Comparison of ENCODE assay signal across 17 cellular contexts in the genomic region with DNA sequence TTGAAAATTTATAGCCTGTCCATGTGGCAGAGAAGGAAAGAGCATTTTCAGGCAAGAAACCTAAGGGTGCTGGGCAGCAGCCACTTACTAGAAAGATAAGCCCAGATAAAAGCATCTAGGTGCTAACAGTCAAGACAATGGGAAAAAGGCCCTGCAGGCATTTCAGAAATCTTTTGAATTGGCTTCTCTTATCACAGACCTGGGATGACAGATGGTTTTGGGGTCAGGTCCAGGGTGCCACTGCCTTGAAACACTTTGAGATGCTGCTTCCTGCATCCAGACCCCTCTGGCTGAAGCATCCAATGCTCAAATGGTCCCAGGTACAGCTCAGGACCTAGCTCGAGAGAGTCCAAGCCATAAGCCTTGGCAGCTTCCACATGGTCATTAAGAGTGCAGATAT.
DNase-seq lines count a peak whose midpoint lies in the region.
"Had no signal": no experiment of that assay in that cellular context is flagged by ENCODE, and none has a peak within 500 bp of the region (broad histone marks: within the 10 kb centered on the region; RNA-seq: fewer than 3 reads in every experiment).

No MANE protein-coding gene starts in this region.

- no peaks in the 10 kb centered on the region for H3K36me3 ChIP-seq in mesendoderm (ENCODE audit: control insufficient read depth, insufficient read depth, low read length)
- H3K36me3 ChIP-seq: BLaER1 treated with 17β-estradiol and CSF1 and Interleukin-3, amounts not matched to agents 10 nM and 100 nM had no signal

- H2BK120ac ChIP-seq in mesendoderm (ENCODE audit: low read depth, low read length): no peak overlapping the region

- no peak overlapping the region for H4K8ac ChIP-seq in mesendoderm (ENCODE audit: low read depth, low read length)

- no peak overlapping the region for H2BK15ac ChIP-seq in mesendoderm (replicated peaks; ENCODE audit: low read depth)

- no peak overlapping the region for H3K23ac ChIP-seq in mesendoderm (ENCODE audit: low read length)

- H2BK5ac ChIP-seq in mesendoderm (ENCODE audit: low read length): no peak overlapping the region

- no peak overlapping the region for H3K18ac ChIP-seq in mesendoderm (ENCODE audit: low read length)

- no peak overlapping the region for H3K4me3 ChIP-seq in mesendoderm (ENCODE audit: low read length)
- H3K4me3 ChIP-seq: A549; BLaER1 treated with 17β-estradiol and CSF1 and Interleukin-3, amounts not matched to agents 10 nM and 100 nM had no signal

- no CpG with 5 or more reads among the region's 1 CpG for WGBS in mesendoderm (ENCODE audit: extremely low coverage, insufficient coverage, low lambda C conversion rate)

- peaks cover 2% of the 10 kb centered on the region for H3K4me1 ChIP-seq in mesendoderm (ENCODE audit: control insufficient read depth, low read depth, low read length)
- H3K4me1 ChIP-seq: A549, Caco-2 had no signal

- DNase-seq in NCI-H146 (lab: John Stamatoyannopoulos, UW) (peak; percentile 56), NCI-H226 (peak; percentile 64), mesendoderm (peak; percentile 82), NCI-H1930 (lab: John Stamatoyannopoulos, UW) (no peak), KG1 (lab: John Stamatoyannopoulos, UW) (no peak)
- DNase-seq in activated CD4-positive, alpha-beta T cell treated with anti-CD3 and anti-CD28 coated beads for 48 hours: no peak
- DNase-seq: AML-193; Caco-2; Calu3; CD4-positive, alpha-beta T cell; CD8-positive, alpha-beta T cell; DMS79 treated with DMSO at 0.1 percent for 48 hours; GF-D8 had no signal

- H3K4me2 ChIP-seq in mesendoderm (ENCODE audit: low read length): no peak overlapping the region
- H3K4me2 ChIP-seq: A549 had no signal

- H3K79me1 ChIP-seq in mesendoderm (ENCODE audit: low read length): no peaks in the 10 kb centered on the region

- no peaks in the 10 kb centered on the region for H3K79me2 ChIP-seq in mesendoderm (ENCODE audit: control insufficient read depth, insufficient read depth, low read length)

- no peak overlapping the region for H2AK5ac ChIP-seq in mesendoderm (ENCODE audit: low read length)

- no peak overlapping the region for H3K56ac ChIP-seq in mesendoderm (ENCODE audit: low read length)

- no peak overlapping the region for H3K4ac ChIP-seq in mesendoderm (ENCODE audit: low read depth, low read length)

- no peaks in the 10 kb centered on the region for H3K27me3 ChIP-seq in mesendoderm (ENCODE audit: insufficient read depth, low read length, poor library complexity)
- H3K27me3 ChIP-seq: BLaER1 treated with 17β-estradiol and CSF1 and Interleukin-3, amounts not matched to agents 10 nM and 100 nM had no signal

- H4K5ac ChIP-seq in mesendoderm (ENCODE audit: low read length): no peak overlapping the region

- H3K9ac ChIP-seq in mesendoderm (ENCODE audit: low read length): no peak overlapping the region
- H3K9ac ChIP-seq: BLaER1 treated with 17β-estradiol and CSF1 and Interleukin-3, amounts not matched to agents 10 nM and 100 nM had no signal

- H3K27ac ChIP-seq in mesendoderm (ENCODE audit: low read depth, low read length): no peak overlapping the region
- H3K27ac ChIP-seq: 22Rv1; A549; BLaER1 treated with 17β-estradiol and CSF1 and Interleukin-3, amounts not matched to agents 10 nM and 100 nM; C4-2B had no signal

Comparison
In these comparisons a context has a peak if more than half of its experiments do, and no peak if none do; other contexts are left out.
1. DNase-seq: peak in NCI-H146 (single experiment), NCI-H226 (single experiment) and mesendoderm (single experiment); none in NCI-H1930 (0 of 2), activated CD4-positive, alpha-beta T cell treated with anti-CD3 and anti-CD28 coated beads for 48 hours (single experiment) and KG1 (single experiment).